ENCODE assay signal across 22 cellular contexts in the genomic region with DNA sequence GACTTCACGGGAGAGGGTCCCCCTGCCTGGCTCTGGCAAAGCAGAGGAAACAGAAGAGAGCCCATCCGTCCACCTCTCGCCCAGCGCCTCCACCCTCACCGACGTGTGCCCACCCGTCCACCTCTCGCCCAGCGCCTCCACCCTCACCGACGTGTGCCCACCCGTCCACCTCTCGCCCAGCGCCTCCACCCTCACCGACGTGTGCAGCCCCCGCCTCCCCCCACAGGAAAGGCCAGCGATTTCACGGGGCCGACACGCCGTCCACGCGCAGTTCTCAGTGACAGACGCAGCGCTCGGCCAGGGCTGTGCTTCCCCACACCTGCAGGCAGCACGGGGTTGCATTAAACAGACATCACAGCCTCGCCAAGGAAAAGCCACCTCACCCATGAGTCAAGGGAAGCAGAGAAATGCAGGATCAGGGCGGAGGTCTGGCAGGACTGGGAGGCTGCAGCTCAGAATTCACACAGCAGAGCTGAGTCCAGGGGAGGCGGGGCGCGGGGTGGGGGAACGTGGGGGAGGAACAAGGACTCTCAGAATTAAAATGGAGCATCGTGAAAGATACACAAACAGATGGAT.
A peak's percentile ranks its signal among the peaks of the same experiment; 100 is the strongest.
DNase-seq lines count a peak whose midpoint lies in the region; ATAC-seq and TF ChIP-seq lines count a peak whose summit lies in the region.
"Had no signal": no experiment of that assay in that cellular context is flagged by ENCODE, and none has a peak within 500 bp of the region (broad histone marks: within the 10 kb centered on the region; RNA-seq: fewer than 3 reads in every experiment).

No MANE protein-coding gene starts in this region.

- no peak overlapping the region for H2AFZ ChIP-seq in H9 (ENCODE audit: low read length)
- H2AFZ ChIP-seq in neuronal stem cell (ENCODE audit: low read length): no peak overlapping the region

- no peak overlapping the region for H2BK120ac ChIP-seq in H9 (ENCODE audit: low read depth, low read length, poor library complexity, severe bottlenecking)
- H2BK120ac ChIP-seq in neuronal stem cell (ENCODE audit: low read depth, low read length): no peak overlapping the region

- H3K27ac ChIP-seq in H9 (ENCODE audit: insufficient read length, low read depth, low read length) (no peak overlapping the region), neuronal stem cell (replicated peaks; ENCODE audit: low read length) (no peak overlapping the region)
- H3K27ac ChIP-seq: heart right ventricle, thyroid gland had no signal

- H3K4me1 ChIP-seq in H9 (ENCODE audit: insufficient read depth, low read length) (peaks cover 4% of the 10 kb centered on the region; the same call in 1 of the 2 replicates), NT2/D1 (ENCODE audit: insufficient read depth, insufficient read length) (peaks cover 15% of the 10 kb centered on the region), iPS-15b (ENCODE audit: control insufficient read depth, insufficient read depth, low read length) (peaks cover 10% of the 10 kb centered on the region), neuronal stem cell (ENCODE audit: control insufficient read depth in 2 of 2, insufficient read depth in 1 of 2, low read depth in 1 of 2, low read length in 2 of 2) (peaks cover 0 to 21% of the 10 kb centered on the region in 2 donors)
- H3K4me1 ChIP-seq: HAP-1, heart right ventricle, thyroid gland had no signal

- H3K4me1 Mint-ChIP-seq in H9: peaks cover 32% of the 10 kb centered on the region in 2 experiments

- H3K27me3 ChIP-seq in H9 (ENCODE audit: insufficient read depth, low read length): peaks cover 9% of the 10 kb centered on the region; the same call in 1 of the 2 replicates
- peaks cover 9% of the 10 kb centered on the region for H3K27me3 ChIP-seq in NT2/D1 (ENCODE audit: insufficient read depth, insufficient read length)
- H3K27me3 ChIP-seq in iPS-15b (ENCODE audit: control insufficient read depth, insufficient read depth, low read length): peaks cover 26% of the 10 kb centered on the region
- peaks cover 0 to 36% (median 4%) of the 10 kb centered on the region in 3 experiments for H3K27me3 ChIP-seq in neuronal stem cell (ENCODE audit: control insufficient read depth in 3 of 3, insufficient read depth in 3 of 3, low read depth in 1 of 3, low read length in 3 of 3)
- H3K27me3 ChIP-seq: thyroid gland had no signal

- no peak overlapping the region for H3K56ac ChIP-seq in H9 (ENCODE audit: insufficient read length, low read depth, low read length)

- H3K79me2 ChIP-seq in H9 (ENCODE audit: insufficient read depth, low read length): no peaks in the 10 kb centered on the region

- peaks cover 35% of the 10 kb centered on the region for H3K27me3 Mint-ChIP-seq in H9 (ENCODE audit: low read depth)

- no peak for ATAC-seq in GM18909 (IDR thresholded peaks at IDR 0.05; ENCODE audit: poor library complexity, unreplicated experiment)
- no peak for ATAC-seq in GM18502 (IDR thresholded peaks at IDR 0.05; ENCODE audit: poor library complexity, unreplicated experiment)
- ATAC-seq: activated CD4-positive, CD25-positive, alpha-beta regulatory T cell treated with anti-CD3 and anti-CD28 coated beads, Interleukin-2, amount 50 U/mL, for 24 hours; activated CD8-positive, alpha-beta T cell treated with anti-CD3 and anti-CD28 coated beads, Interleukin-2, amount 10 ng/mL, durations not matched to agents 7 days and 5 days; GM12878; heart right ventricle; naive thymus-derived CD4-positive, alpha-beta T cell; stimulated activated effector memory CD8-positive, alpha-beta T cell treated with anti-CD3 and anti-CD28 coated beads, Interleukin-12 subunit alpha, Interleukin-12 subunit beta, amount 100 ng/mL, for 72 hours had no signal

- H3K4ac ChIP-seq in H9 (ENCODE audit: low read depth, low read length): no peak overlapping the region
- H3K4ac ChIP-seq in neuronal stem cell (ENCODE audit: low read length): no peak overlapping the region

- H3K79me1 ChIP-seq in H9 (ENCODE audit: insufficient read depth, low read depth, low read length, poor library complexity, severe bottlenecking) (no peaks in the 10 kb centered on the region), neuronal stem cell (ENCODE audit: low read depth, low read length) (no peaks in the 10 kb centered on the region)

- H4K5ac ChIP-seq in H9 (ENCODE audit: insufficient read length, low read depth, low read length): no peak overlapping the region

- no peaks in the 10 kb centered on the region for H3K36me3 Mint-ChIP-seq in H9 (ENCODE audit: insufficient read depth in 1 of 3, low read depth in 3 of 3)
- H3K36me3 Mint-ChIP-seq: activated naive CD8-positive, alpha-beta T cell; CD4-positive, CD25-positive, alpha-beta regulatory T cell; stimulated activated effector memory CD8-positive, alpha-beta T cell treated with anti-CD3 and anti-CD28 coated beads, Interleukin-12 subunit alpha, Interleukin-12 subunit beta, amount 100 ng/mL, for 72 hours had no signal

- H3K4me3 Mint-ChIP-seq in H9: peak overlapping the region; percentile 60 to 72
- H3K4me3 Mint-ChIP-seq: activated CD8-positive, alpha-beta T cell treated with anti-CD3 and anti-CD28 coated beads, Interleukin-2, amount 10 ng/mL, durations not matched to agents 7 days and 5 days; activated naive CD8-positive, alpha-beta T cell; CD4-positive, CD25-positive, alpha-beta regulatory T cell; memory B cell; naive thymus-derived CD4-positive, alpha-beta T cell; stimulated activated effector memory CD8-positive, alpha-beta T cell treated with anti-CD3 and anti-CD28 coated beads, Interleukin-12 subunit alpha, Interleukin-12 subunit beta, amount 100 ng/mL, for 72 hours had no signal

- H4K20me1 ChIP-seq in H9 (ENCODE audit: control insufficient read depth, insufficient read depth, insufficient read length): no peaks in the 10 kb centered on the region

- no peak overlapping the region for H2BK20ac ChIP-seq in H9 (ENCODE audit: low read depth, low read length, poor library complexity, severe bottlenecking)

- no peaks in the 10 kb centered on the region for H3K23me2 ChIP-seq in H9 (ENCODE audit: insufficient read length, low read depth, low read length, poor library complexity, severe bottlenecking)

- no peak overlapping the region for H4K8ac ChIP-seq in H9 (replicated peaks; ENCODE audit: insufficient read length, low read depth, low read length)
- no peak overlapping the region for H4K8ac ChIP-seq in neuronal stem cell (ENCODE audit: low read depth, low read length)

- no peak overlapping the region for H3K9ac ChIP-seq in H9 (ENCODE audit: extremely low read depth, insufficient read length, low read length)
- H3K9ac ChIP-seq in NT2/D1 (ENCODE audit: insufficient read length, low read depth): peak overlapping the region; percentile 70
- H3K9ac ChIP-seq in iPS-15b (ENCODE audit: low read depth, low read length): no peak overlapping the region
- H3K9ac ChIP-seq in neuronal stem cell (ENCODE audit: low read depth, low read length, poor library complexity): peak overlapping the region; percentile 67

- H2BK15ac ChIP-seq in H9 (ENCODE audit: low read depth, low read length): no peak overlapping the region
- peak overlapping the region; percentile 14 for H2BK15ac ChIP-seq in neuronal stem cell (ENCODE audit: low read length)

- H4K91ac ChIP-seq in H9 (ENCODE audit: insufficient read length, low read depth, low read length): no peak overlapping the region
- H4K91ac ChIP-seq in neuronal stem cell (ENCODE audit: low read depth, low read length, poor library complexity): no peak overlapping the region

- no peak overlapping the region for H3T11ph ChIP-seq in H9 (ENCODE audit: low read length)

- no peaks in the 10 kb centered on the region for H3K9me3 ChIP-seq in H9 (ENCODE audit: control insufficient read depth, low read depth, low read length)
- no peaks in the 10 kb centered on the region for H3K9me3 ChIP-seq in NT2/D1 (ENCODE audit: insufficient read depth, low read length)
- H3K9me3 ChIP-seq in iPS-15b (ENCODE audit: control insufficient read depth, insufficient read depth, low read length): no peaks in the 10 kb centered on the region
- H3K9me3 ChIP-seq in neuronal stem cell (replicated peaks in 1 of 2; ENCODE audit: control insufficient read depth in 2 of 2, insufficient read depth in 1 of 2, low read depth in 1 of 2, low read length in 2 of 2): no peaks in the 10 kb centered on the region
- H3K9me3 ChIP-seq: HAP-1, heart right ventricle, thyroid gland had no signal

- peak overlapping the region; percentile 40 for H3K4me2 ChIP-seq in H9 (ENCODE audit: insufficient read depth, insufficient read length, low read length)
- peak overlapping the region; percentile 37 for H3K4me2 ChIP-seq in neuronal stem cell (ENCODE audit: insufficient read depth, low read length, poor library complexity, severe bottlenecking)

- no peak overlapping the region for H2BK12ac ChIP-seq in H9 (ENCODE audit: insufficient read length, low read depth, low read length)
- no peak overlapping the region for H2BK12ac ChIP-seq in neuronal stem cell (ENCODE audit: low read length)

- H3K9me3 Mint-ChIP-seq in H9: peaks cover 0 to 3% of the 10 kb centered on the region in 2 experiments; a peak in 2 of 5 replicates
- H3K9me3 Mint-ChIP-seq: memory B cell; naive thymus-derived CD4-positive, alpha-beta T cell; stimulated activated effector memory CD8-positive, alpha-beta T cell treated with anti-CD3 and anti-CD28 coated beads, Interleukin-12 subunit alpha, Interleukin-12 subunit beta, amount 100 ng/mL, for 72 hours had no signal

- H3K36me3 ChIP-seq in NT2/D1 (ENCODE audit: insufficient read depth, insufficient read length, low read length) (no peaks in the 10 kb centered on the region), iPS-15b (ENCODE audit: control insufficient read depth, insufficient read depth, low read length) (no peaks in the 10 kb centered on the region), neuronal stem cell (replicated peaks in 1 of 2; ENCODE audit: control insufficient read depth in 2 of 2, insufficient read depth in 2 of 2, low read length in 2 of 2) (no peaks in the 10 kb centered on the region)
- H3K36me3 ChIP-seq: HAP-1, heart right ventricle, thyroid gland had no signal

- H3K27ac Mint-ChIP-seq in H9: peak overlapping the region in 2 of 3 experiments; percentile 49 to 66; a peak in 2 of 7 replicates
- H3K27ac Mint-ChIP-seq: activated CD8-positive, alpha-beta T cell treated with anti-CD3 and anti-CD28 coated beads, Interleukin-2, amount 10 ng/mL, durations not matched to agents 7 days and 5 days; activated naive CD8-positive, alpha-beta T cell; CD4-positive, CD25-positive, alpha-beta regulatory T cell; memory B cell; naive thymus-derived CD4-positive, alpha-beta T cell; stimulated activated effector memory CD8-positive, alpha-beta T cell treated with anti-CD3 and anti-CD28 coated beads, Interleukin-12 subunit alpha, Interleukin-12 subunit beta, amount 100 ng/mL, for 72 hours had no signal

- H3K4me3 ChIP-seq in NT2/D1 (ENCODE audit: insufficient read length, low read depth) (peak overlapping the region; percentile 36), iPS-15b (ENCODE audit: low read depth, low read length) (peak overlapping the region; percentile 31), neuronal stem cell (ENCODE audit: low read length in 2 of 2) (no peak overlapping the region)
- H3K4me3 ChIP-seq: GM12878, HAP-1, heart right ventricle, thyroid gland had no signal

- TF ChIP-seq CTCF in H9 (conservative IDR thresholded peaks at IDR 0.05): no peak

- H3K14ac ChIP-seq in H9 (ENCODE audit: insufficient read depth, low read length) (peak overlapping the region; percentile 71), neuronal stem cell (ENCODE audit: low read length) (no peak overlapping the region)

- WGBS in H9 (ENCODE audit: extremely low coverage, insufficient read length, low lambda C conversion rate): no CpG with 5 or more reads among the region's 35 CpGs
- WGBS in neuronal stem cell (ENCODE audit: extremely low coverage in 2 of 2, insufficient read length in 2 of 2, insufficient replicate concordance in 1 of 2), 2 donors: no CpG with 5 or more reads among the region's 35 CpGs

- DNase-seq in H9: peak; percentile 49
- DNase-seq in NT2/D1 (ENCODE audit: low read depth, low spot score): peak; percentile 5
- DNase-seq in neuronal stem cell (ENCODE audit: low spot score): no peak
- DNase-seq in epidermal melanocyte (ENCODE audit: insufficient read length, low spot score): no peak
- DNase-seq: activated CD8-positive, alpha-beta T cell treated with anti-CD3 and anti-CD28 coated beads, Interleukin-2, amount 10 ng/mL, durations not matched to agents 7 days and 5 days; CD4-positive, CD25-positive, alpha-beta regulatory T cell; GF-D8; heart right ventricle; KBM-7; naive thymus-derived CD4-positive, alpha-beta T cell; NCI-H1694 treated with DMSO at 0.1 percent for 48 hours; T1000; thyroid gland had no signal

- H3K23ac ChIP-seq in H9 (ENCODE audit: insufficient read length, low read depth, low read length) (no peak overlapping the region), neuronal stem cell (ENCODE audit: low read depth, low read length, poor library complexity) (no peak overlapping the region)

- no peak overlapping the region for H3K18ac ChIP-seq in H9 (ENCODE audit: insufficient read length, low read depth, low read length)
- peak overlapping the region; percentile 61 for H3K18ac ChIP-seq in neuronal stem cell (ENCODE audit: low read length)

- H2BK5ac ChIP-seq in H9 (ENCODE audit: insufficient read length, low read length) (no peak overlapping the region), neuronal stem cell (ENCODE audit: low read length) (no peak overlapping the region)

- H2AK5ac ChIP-seq in H9 (ENCODE audit: insufficient read length, low read length) (no peak overlapping the region), neuronal stem cell (ENCODE audit: low read depth, low read length) (peak overlapping the region; percentile 36)

Comparison
In these comparisons a context has a peak if more than half of its experiments do, and no peak if none do; other contexts are left out.
1. DNase-seq: peak in H9 (single experiment) and NT2/D1 (single experiment); none in neuronal stem cell (single experiment) and epidermal melanocyte (single experiment).
2. H3K9ac ChIP-seq: peak in NT2/D1 (single experiment) and neuronal stem cell (single experiment); none in H9 (single experiment) and iPS-15b (single experiment).
3. H3K4me3 ChIP-seq: peak in NT2/D1 (single experiment) and iPS-15b (single experiment); none in neuronal stem cell (0 of 2).